8 cellular contexts compared by ENCODE assay signal in the genomic region with DNA sequence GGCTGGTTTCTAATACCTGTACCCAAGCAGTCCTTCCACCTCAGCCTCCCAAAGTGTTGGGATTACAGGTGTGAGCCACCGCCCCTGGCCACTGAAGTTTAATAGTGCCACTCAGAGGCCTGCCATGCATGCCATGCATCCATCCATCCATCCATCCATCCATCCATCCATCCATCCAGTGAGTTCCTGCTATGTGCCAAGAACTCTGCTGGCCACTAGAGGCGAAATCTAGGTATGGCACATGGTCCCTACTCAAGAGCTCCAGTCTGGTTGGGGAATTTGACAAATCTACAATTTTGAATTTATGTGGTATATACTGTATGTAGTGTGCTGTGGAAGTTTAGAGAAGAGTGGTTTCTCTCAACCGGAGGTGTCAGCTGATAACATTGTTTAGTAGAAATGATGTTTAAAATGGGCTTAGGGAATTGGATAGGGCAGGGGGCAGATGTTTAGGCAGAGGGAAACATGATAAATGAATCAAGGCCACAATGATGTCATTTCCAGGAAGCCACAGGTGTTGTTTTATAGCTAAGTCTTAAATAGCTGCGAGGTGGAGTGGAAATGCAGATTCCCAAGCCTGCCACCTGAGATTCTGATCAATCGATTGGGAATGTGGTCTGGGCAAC.
DNase-seq lines count a peak whose midpoint lies in the region; ATAC-seq and TF ChIP-seq lines count a peak whose summit lies in the region.

No MANE protein-coding gene starts in this region.

- no peaks in the 10 kb centered on the region for H3K27me3 ChIP-seq in foreskin keratinocyte

- DNase-seq in A172 (ENCODE audit: low spot score) (peak; percentile 23), GM12864 (ENCODE audit: low read depth) (peak; percentile 7), RKO (ENCODE audit: low spot score) (peak; percentile 64), foreskin keratinocyte (peak in 1 of 2 donors; percentile 21)
- no peak for DNase-seq in stimulated activated CD4-positive, alpha-beta T cell treated with anti-CD3 and anti-CD28 coated beads, Interleukin-4, amount 100 ng/mL, for 4 hours

- H3K27ac ChIP-seq in foreskin keratinocyte = no peak overlapping the region

- peaks cover 8% of the 10 kb centered on the region for H3K4me1 ChIP-seq in foreskin keratinocyte

- TF ChIP-seq CTCF in GM12864 (IDR thresholded peaks at IDR 0.05; ENCODE audit: low read depth, low read length, missing control alignments) = peak; percentile 71
- peak; percentile 71 for TF ChIP-seq CTCF in foreskin keratinocyte (conservative IDR thresholded peaks at IDR 0.05)

- ATAC-seq in foreskin keratinocyte = peak; percentile 66
- no peak for ATAC-seq in HG03139 (IDR thresholded peaks at IDR 0.05; ENCODE audit: unreplicated experiment)
- no peak for ATAC-seq in HG02678 (IDR thresholded peaks at IDR 0.05; ENCODE audit: unreplicated experiment)
- ATAC-seq in HG02798 (IDR thresholded peaks at IDR 0.05; ENCODE audit: poor library complexity, unreplicated experiment) = no peak

- no peak overlapping the region for H3K4me3 ChIP-seq in GM12864 (ENCODE audit: low read depth, low read length)

Comparison
In these comparisons a context has a peak if more than half of its experiments do, and no peak if none do; other contexts are left out.
1. DNase-seq: peak in A172 (single experiment), GM12864 (single experiment) and RKO (single experiment); none in stimulated activated CD4-positive, alpha-beta T cell treated with anti-CD3 and anti-CD28 coated beads, Interleukin-4, amount 100 ng/mL, for 4 hours (0 of 2).